In genomic region chr15:41230650-41231533, GRCh38 we compare ENCODE assay signal across 8 cellular contexts. TPM values are rescaled to one million over a fixed set of nuclear protein-coding genes. Genes with fewer than 3 reads are reported as not detected.
DNase-seq lines count a peak whose midpoint lies in the region; ATAC-seq and TF ChIP-seq lines count a peak whose summit lies in the region.

Gene CHP1 (plus strand): TSS chr15:41231268. CDS start chr15:41231383, 115 bp downstream.
Gene EXD1 (minus strand): TSS chr15:41230757. CDS start chr15:41226575, 4,182 bp downstream.

- intact Hi-C loops in Right ventricle myocardium inferior (cut with DNase I): loop anchor here (1.0 to 2.0 kb wide), 3 partner anchors 52 to 115 kb away; partner anchors contain the start of genes INO80, NUSAP1 and OIP5

- peaks cover 1% of the 10 kb centered on the region for H3K9me3 ChIP-seq in thymus (ENCODE audit: control insufficient read depth)

- DNase-seq in NCI-H1105 treated with DMSO at 0.1 percent for 48 hours (lab: John Stamatoyannopoulos, UW): peak; percentile 75
- peak; percentile 95 for DNase-seq in SKM-1 treated with dmso at 0.1 percent for 144 hours (lab: John Stamatoyannopoulos, UW; ENCODE audit: unreplicated experiment)
- DNase-seq in activated naive CD8-positive, alpha-beta T cell treated with anti-CD3 and anti-CD28 coated beads, Interleukin-2, amount 10 ng/mL, durations not matched to agents 7 days and 5 days: peak; percentile 95
- DNase-seq in Right ventricle myocardium inferior (ENCODE audit: missing footprints): peak; percentile 99
- DNase-seq in osteocyte (ENCODE audit: extremely low spot score, unreplicated experiment): peak; percentile 99

- H3K27ac ChIP-seq in thymus (ENCODE audit: low read depth): peak within 1 kb of the TSS; percentile 90

- H3K9me3 Mint-ChIP-seq in activated naive CD8-positive, alpha-beta T cell treated with anti-CD3 and anti-CD28 coated beads, Interleukin-2, amount 10 ng/mL, durations not matched to agents 7 days and 5 days: no peaks in the 10 kb centered on the region
- H3K9me3 Mint-ChIP-seq in osteocyte (ENCODE audit: unreplicated experiment): no peaks in the 10 kb centered on the region

- ATAC-seq in HG02678 (IDR thresholded peaks at IDR 0.05; ENCODE audit: unreplicated experiment) (peak; percentile 97), Right ventricle myocardium inferior (peak; percentile 100)
- peak; percentile 99 for ATAC-seq in activated naive CD8-positive, alpha-beta T cell treated with anti-CD3 and anti-CD28 coated beads, Interleukin-2, amount 10 ng/mL, durations not matched to agents 7 days and 5 days (ENCODE audit: low read depth)

- TF ChIP-seq CTCF in GM12872 (IDR thresholded peaks at IDR 0.05; ENCODE audit: insufficient read depth, low read depth, low read length) (peak; percentile 96), osteocyte (IDR thresholded peaks at IDR 0.05) (peak; percentile 99)

- peaks cover 22% of the 10 kb centered on the region for H3K4me1 Mint-ChIP-seq in activated naive CD8-positive, alpha-beta T cell treated with anti-CD3 and anti-CD28 coated beads, Interleukin-2, amount 10 ng/mL, durations not matched to agents 7 days and 5 days
- peaks cover 23% of the 10 kb centered on the region for H3K4me1 Mint-ChIP-seq in osteocyte (ENCODE audit: unreplicated experiment)

- H3K4me1 ChIP-seq in thymus (ENCODE audit: control insufficient read depth, insufficient read depth, low read length): peaks cover 9% of the 10 kb centered on the region

- H3K27me3 Mint-ChIP-seq in activated naive CD8-positive, alpha-beta T cell treated with anti-CD3 and anti-CD28 coated beads, Interleukin-2, amount 10 ng/mL, durations not matched to agents 7 days and 5 days: peaks cover 9% of the 10 kb centered on the region
- peaks cover 8% of the 10 kb centered on the region for H3K27me3 Mint-ChIP-seq in osteocyte (ENCODE audit: unreplicated experiment)

- H3K36me3 ChIP-seq in thymus (ENCODE audit: control insufficient read depth, insufficient read depth): no peaks in the 10 kb centered on the region

- 1% methylated on average over 80 of the region's 80 CpGs for WGBS in thymus

- no peaks in the 10 kb centered on the region for H3K36me3 Mint-ChIP-seq in activated naive CD8-positive, alpha-beta T cell treated with anti-CD3 and anti-CD28 coated beads, Interleukin-2, amount 10 ng/mL, durations not matched to agents 7 days and 5 days
- H3K36me3 Mint-ChIP-seq in osteocyte (ENCODE audit: unreplicated experiment): no peaks in the 10 kb centered on the region

- H3K4me3 ChIP-seq in thymus (ENCODE audit: low read length): peak within 1 kb of the TSS; percentile 96

- H3K4me3 Mint-ChIP-seq in activated naive CD8-positive, alpha-beta T cell treated with anti-CD3 and anti-CD28 coated beads, Interleukin-2, amount 10 ng/mL, durations not matched to agents 7 days and 5 days: peak within 1 kb of the TSS; percentile 91
- H3K4me3 Mint-ChIP-seq in osteocyte (ENCODE audit: unreplicated experiment): peak within 1 kb of the TSS; percentile 90

- no peaks in the 10 kb centered on the region for H3K27me3 ChIP-seq in thymus (ENCODE audit: control insufficient read depth, insufficient read depth)

- H3K27ac Mint-ChIP-seq in activated naive CD8-positive, alpha-beta T cell treated with anti-CD3 and anti-CD28 coated beads, Interleukin-2, amount 10 ng/mL, durations not matched to agents 7 days and 5 days: peak within 1 kb of the TSS; percentile 93
- peak within 1 kb of the TSS; percentile 95 for H3K27ac Mint-ChIP-seq in osteocyte (ENCODE audit: unreplicated experiment)

- POLR2A ChIA-PET in activated naive CD8-positive, alpha-beta T cell treated with anti-CD3 and anti-CD28 coated beads, Interleukin-2, amount 10 ng/mL, durations not matched to agents 7 days and 5 days (lab: Charles Lee): interaction anchor here (0.5 to 1.8 kb wide), 21 partner anchors 10 to 661 kb away, joined by 3 to 13 read pairs (median 3); partner anchors contain the start of genes CHAC1, INO80, NUSAP1 and OIP5

RNA-seq across cellular contexts. Expression of gene CHP1, which starts in this region (rescaled TPM):
- 10 to 100 TPM; 40.6 to 41.3 TPM for total RNA-seq in activated naive CD8-positive, alpha-beta T cell treated with anti-CD3 and anti-CD28 coated beads, Interleukin-2, amount 10 ng/mL, durations not matched to agents 7 days and 5 days
- total RNA-seq in Right ventricle myocardium inferior: 123 TPM
- 87.1 and 87.7 TPM in 2 replicates for total RNA-seq in osteocyte
- 38.8 TPM for polyA plus RNA-seq in thymus

RNA-seq across cellular contexts. Expression of gene EXD1, which starts in this region (rescaled TPM):
- total RNA-seq in activated naive CD8-positive, alpha-beta T cell treated with anti-CD3 and anti-CD28 coated beads, Interleukin-2, amount 10 ng/mL, durations not matched to agents 7 days and 5 days: not detected
- total RNA-seq in Right ventricle myocardium inferior (not detected), osteocyte (not detected in 2 replicates)
- polyA plus RNA-seq in thymus: 0.34 TPM

Comparison
In these comparisons a context has a peak if more than half of its experiments do, and no peak if none do; other contexts are left out.
1. Peak in every context shown above with its lines: DNase-seq, ATAC-seq, H3K4me3 ChIP-seq and H3K27ac ChIP-seq.